ENCODE assay signal across 32 cellular contexts in the genomic region with DNA sequence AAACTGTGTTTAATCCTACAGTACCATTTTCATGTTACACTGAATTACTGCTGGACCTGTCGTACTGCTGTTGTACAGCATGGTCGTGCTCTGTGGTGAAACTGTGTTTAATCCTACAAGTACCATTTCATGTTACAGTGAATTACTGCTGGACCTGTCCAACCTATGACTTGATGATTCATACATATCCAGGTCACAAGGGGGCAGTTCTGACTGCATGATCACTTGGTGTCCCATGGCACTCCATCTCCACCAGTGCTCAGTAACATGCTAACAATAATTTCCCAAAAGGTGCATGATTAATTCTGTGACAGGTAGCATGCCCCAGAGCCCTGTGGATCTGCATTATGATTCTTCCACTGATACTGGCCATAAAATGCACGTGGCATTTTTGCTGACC.
"Had no signal": no experiment of that assay in that cellular context is flagged by ENCODE, and none has a peak within 500 bp of the region (broad histone marks: within the 10 kb centered on the region; RNA-seq: fewer than 3 reads in every experiment).

No MANE protein-coding gene starts in this region.

- H3K27ac ChIP-seq: adrenal gland, body of pancreas, esophagus muscularis mucosa, foreskin keratinocyte, gastrocnemius medialis, heart left ventricle, WERI-Rb-1 had no signal

- DNase-seq: activated B cell treated with CpG ODN at 0.5 μM for 24 hours; activated CD4-positive, alpha-beta memory T cell treated with anti-CD3 and anti-CD28 coated beads for 36 hours; activated CD4-positive, alpha-beta T cell treated with anti-CD3 and anti-CD28 coated beads for 36 hours; activated CD4-positive, alpha-beta T cell treated with anti-CD3 and anti-CD28 coated beads, Interleukin-2, amount 10 ng/mL, durations not matched to agents 24 days and 14 days; activated CD4-positive, CD25-positive, alpha-beta regulatory T cell treated with anti-CD3 and anti-CD28 coated beads, Interleukin-2, amount 50 U/mL, for 72 hours; activated CD8-positive, alpha-beta memory T cell treated with anti-CD3 and anti-CD28 coated beads, Interleukin-2, amount 10 ng/mL, durations not matched to agents 7 days and 5 days; activated CD8-positive, alpha-beta memory T cell treated with anti-CD3 and anti-CD28 coated beads, Interleukin-2, amount 50 U/mL, for 4 hours; activated CD8-positive, alpha-beta T cell treated with anti-CD3 and anti-CD28 coated beads, Interleukin-2, amount 10 ng/mL, durations not matched to agents 7 days and 5 days; activated effector memory CD4-positive, alpha-beta T cell treated with anti-CD3 and anti-CD28 coated beads, Interleukin-2, amount 50 U/mL, for 16 hours; activated naive CD4-positive, alpha-beta T cell treated with anti-CD3 and anti-CD28 coated beads for 36 hours; activated naive CD8-positive, alpha-beta T cell treated with anti-CD3 and anti-CD28 coated beads for 36 hours; activated naive CD8-positive, alpha-beta T cell treated with anti-CD3 and anti-CD28 coated beads, Interleukin-2, amount 50 U/mL, for 24 hours; activated T-cell treated with anti-CD3 and anti-CD28 coated beads, Interleukin-2, amount 50 U/mL, for 1 hour; activated T-cell treated with anti-CD3 and anti-CD28 coated beads, Interleukin-2, amount 50 U/mL, for 48 hours; adrenal gland; amygdala; aorta; body of pancreas; caudate nucleus; cortex of kidney; dermis blood vessel endothelial cell; effector CD4-positive, alpha-beta T cell; effector memory CD8-positive, alpha-beta T cell; erythroblast; foreskin keratinocyte; gastrocnemius medialis; glutamatergic neuron; heart left ventricle; T-helper 17 cell; T1000; WERI-Rb-1 had no signal

- ATAC-seq: activated CD4-positive, alpha-beta T cell treated with anti-CD3 and anti-CD28 coated beads for 36 hours; activated CD8-positive, alpha-beta memory T cell treated with anti-CD3 and anti-CD28 coated beads, Interleukin-2, amount 10 ng/mL, durations not matched to agents 7 days and 5 days; activated CD8-positive, alpha-beta T cell treated with anti-CD3 and anti-CD28 coated beads, Interleukin-2, amount 10 ng/mL, durations not matched to agents 7 days and 5 days; activated naive CD8-positive, alpha-beta T cell treated with anti-CD3 and anti-CD28 coated beads, Interleukin-2, amount 50 U/mL, for 24 hours; body of pancreas; effector memory CD8-positive, alpha-beta T cell; foreskin keratinocyte; gastrocnemius medialis; T-helper 17 cell had no signal

- H3K27me3 ChIP-seq: adrenal gland, body of pancreas, esophagus muscularis mucosa, foreskin keratinocyte, gastrocnemius medialis, heart left ventricle had no signal

- H3K9me3 ChIP-seq: adrenal gland, body of pancreas, esophagus muscularis mucosa, gastrocnemius medialis, heart left ventricle had no signal

- H3K4me3 ChIP-seq: adrenal gland, body of pancreas, esophagus muscularis mucosa, gastrocnemius medialis, heart left ventricle had no signal

- H3K4me1 ChIP-seq: body of pancreas, foreskin keratinocyte, gastrocnemius medialis, heart left ventricle had no signal

- H3K36me3 ChIP-seq: adrenal gland, esophagus muscularis mucosa, gastrocnemius medialis, heart left ventricle, WERI-Rb-1 had no signal
